ENCODE assay signal across 8 cellular contexts in genomic region chr20:38472513-38473352, GRCh38. TPM values are rescaled to one million over a fixed set of nuclear protein-coding genes. Genes with fewer than 3 reads are reported as not detected.
DNase-seq lines count a peak whose midpoint lies in the region; ATAC-seq and TF ChIP-seq lines count a peak whose summit lies in the region.

Gene RALGAPB, plus strand, starts transcription at chr20:38472843. Its CDS starts 15,590 bp downstream, at chr20:38488433.

- peak within 1 kb of the TSS; percentile 88 for H3K4me3 ChIP-seq in suprapubic skin

- no peak for TF ChIP-seq POLR2A in suprapubic skin (IDR thresholded peaks at IDR 0.05)

- no peaks in the 10 kb centered on the region for H3K9me3 ChIP-seq in suprapubic skin

- peak within 1 kb of the TSS; percentile 90 for H3K4me3 Mint-ChIP-seq in activated naive CD4-positive, alpha-beta T cell treated with anti-CD3 and anti-CD28 coated beads, Interleukin-2, amount 50 U/mL, for 24 hours

- ATAC-seq in HG02610 (IDR thresholded peaks at IDR 0.05; ENCODE audit: unreplicated experiment) (peak; percentile 90), SK-N-SH treated with all-trans-retinoic acid at 6 μM for 48 hours (peak; percentile 97)

- peak within 1 kb of the TSS; percentile 95 for H3K27ac Mint-ChIP-seq in activated naive CD4-positive, alpha-beta T cell treated with anti-CD3 and anti-CD28 coated beads, Interleukin-2, amount 50 U/mL, for 24 hours

- peaks cover 52% of the 10 kb centered on the region for H3K4me1 Mint-ChIP-seq in activated naive CD4-positive, alpha-beta T cell treated with anti-CD3 and anti-CD28 coated beads, Interleukin-2, amount 50 U/mL, for 24 hours

- no peaks in the 10 kb centered on the region for H3K27me3 ChIP-seq in suprapubic skin

- TF ChIP-seq EP300 in suprapubic skin (IDR thresholded peaks at IDR 0.05) = no peak

- H3K9me3 Mint-ChIP-seq in activated naive CD4-positive, alpha-beta T cell treated with anti-CD3 and anti-CD28 coated beads, Interleukin-2, amount 50 U/mL, for 24 hours = no peaks in the 10 kb centered on the region

- H3K36me3 Mint-ChIP-seq in activated naive CD4-positive, alpha-beta T cell treated with anti-CD3 and anti-CD28 coated beads, Interleukin-2, amount 50 U/mL, for 24 hours = peaks cover 3% of the 10 kb centered on the region

- no peaks in the 10 kb centered on the region for H3K27me3 Mint-ChIP-seq in activated naive CD4-positive, alpha-beta T cell treated with anti-CD3 and anti-CD28 coated beads, Interleukin-2, amount 50 U/mL, for 24 hours

- H3K27ac ChIP-seq in suprapubic skin = peak within 1 kb of the TSS; percentile 90

- no peaks in the 10 kb centered on the region for H3K36me3 ChIP-seq in suprapubic skin

- 0% methylated on average over 25 of the region's 80 CpGs for WGBS in suprapubic skin

- peaks cover 26% of the 10 kb centered on the region for H3K4me1 ChIP-seq in suprapubic skin

- DNase-seq in GM10266 (ENCODE audit: extremely low spot score) (peak; percentile 97), NCI-H1092 (lab: John Stamatoyannopoulos, UW) (peak; percentile 99), globus pallidus (ENCODE audit: low spot score) (peak; percentile 98), nucleus accumbens (lab: John Stamatoyannopoulos, UW) (peak; percentile 69 to 99 (median 96)), suprapubic skin (ENCODE audit: low spot score in 2 of 2) (peak; percentile 99)

- TF ChIP-seq CTCF in GM10266 (IDR thresholded peaks at IDR 0.05; ENCODE audit: control insufficient read depth, insufficient read depth, low read depth, missing control alignments) (peak; percentile 46), suprapubic skin (IDR thresholded peaks at IDR 0.05) (peak in 1 of 2 donors; percentile 41)

TF ChIP-seq in SK-N-SH treated with all-trans-retinoic acid at 6 μM for 48 hours, 23 proteins besides CTCF, POLR2A, EP300 and RAD21:
- TF ChIP-seq GLIS3 (CRISPR knock-in tag; IDR thresholded peaks at IDR 0.05) (no peak), SNAI2 (CRISPR knock-in tag; IDR thresholded peaks at IDR 0.05) (no peak), PATZ1 (CRISPR knock-in tag; IDR thresholded peaks at IDR 0.05; ENCODE audit: borderline replicate concordance) (no peak)

RNA-seq across cellular contexts. Expression of gene RALGAPB, which starts in this region (rescaled TPM):
- 10 to 100 TPM; 34.4 to 86.7 (median 44.2) TPM for total RNA-seq in suprapubic skin

Comparison
In these comparisons a context has a peak if more than half of its experiments do, and no peak if none do; other contexts are left out.
1. Peak in every context shown above with its lines: DNase-seq, ATAC-seq, H3K4me3 ChIP-seq and H3K27ac ChIP-seq.